In the genomic region with DNA sequence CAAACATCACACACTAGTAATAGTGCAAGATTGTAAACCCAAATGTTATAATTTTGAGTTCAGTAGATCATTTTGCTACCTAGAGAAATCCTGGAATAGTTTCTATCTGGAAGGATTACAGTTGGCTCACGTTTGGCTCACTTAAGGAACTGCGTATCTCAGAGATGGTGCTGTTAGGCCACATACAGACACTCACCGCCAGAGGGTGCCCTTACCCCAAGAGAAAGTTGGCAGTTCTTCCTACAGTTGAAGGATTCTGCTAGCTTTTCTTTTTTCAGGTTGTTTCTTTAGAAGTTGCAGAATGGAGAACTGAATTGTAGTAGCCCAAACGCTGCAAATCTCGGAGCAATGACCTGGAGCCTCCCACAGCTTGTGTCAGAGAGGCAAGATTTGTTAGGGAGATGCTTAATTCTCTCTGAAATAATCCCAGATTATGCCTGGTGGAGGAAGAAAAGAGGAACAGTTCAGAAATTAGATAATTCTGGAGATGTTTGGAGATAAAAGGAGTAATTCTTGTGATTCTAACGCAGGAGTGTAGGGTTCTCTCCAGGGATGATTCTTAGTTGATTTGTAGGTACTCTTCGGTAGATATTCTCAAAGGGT, we compare ENCODE assay signal across 8 cellular contexts.
DNase-seq lines count a peak whose midpoint lies in the region; ATAC-seq, FAIRE-seq and TF ChIP-seq lines count a peak whose summit lies in the region.

No MANE protein-coding gene starts in this region.

- in situ Hi-C loops in KBM-7 (cut with MboI; ENCODE audit: low pct_unique_long_range_greater_than_20kb, low sequenced_read_pairs), result no loop called here

- DNase-seq in EH (ENCODE audit: low read depth) (peak; percentile 69), KBM-7 (peak; percentile 76), RCC 7860 (ENCODE audit: low spot score) (peak; percentile 24), foreskin keratinocyte (peak; percentile 5 to 55), occipital lobe (lab: John Stamatoyannopoulos, UW) (peak; percentile 57), upper lobe of left lung (peak in 1 of 2 donors; percentile 69)
- DNase-seq in activated T-helper 1 cell treated with anti-CD3 and anti-CD28 coated beads, Interleukin-12 subunit alpha, Interleukin-12 subunit beta, Interleukin-2, Interleukin-4 antibody, amounts not matched to agents 30 ng/mL and 10 ng/mL and 1 ng/mL, durations not matched to agents 14 hours and 24 hours and 36 hours (ENCODE audit: low spot score), result peak; percentile 22

- no peak overlapping the region for H3K4me3 ChIP-seq in upper lobe of left lung

- H3K27ac ChIP-seq in foreskin keratinocyte (no peak overlapping the region), upper lobe of left lung (no peak overlapping the region)

- no peaks in the 10 kb centered on the region for H3K9me3 Mint-ChIP-seq in activated T-helper 1 cell treated with anti-CD3 and anti-CD28 coated beads, Interleukin-12 subunit alpha, Interleukin-12 subunit beta, Interleukin-2, Interleukin-4 antibody, amounts not matched to agents 30 ng/mL and 10 ng/mL and 1 ng/mL, durations not matched to agents 14 hours and 24 hours and 36 hours

- FAIRE-seq in RCC 7860 (lab: Jason Lieb, UNC), result no peak

- no peaks in the 10 kb centered on the region for H3K27me3 Mint-ChIP-seq in activated T-helper 1 cell treated with anti-CD3 and anti-CD28 coated beads, Interleukin-12 subunit alpha, Interleukin-12 subunit beta, Interleukin-2, Interleukin-4 antibody, amounts not matched to agents 30 ng/mL and 10 ng/mL and 1 ng/mL, durations not matched to agents 14 hours and 24 hours and 36 hours (ENCODE audit: insufficient read depth)

- H3K9me3 ChIP-seq in upper lobe of left lung, result no peaks in the 10 kb centered on the region

- TF ChIP-seq CTCF in foreskin keratinocyte (conservative IDR thresholded peaks at IDR 0.05) (peak; percentile 89), upper lobe of left lung (IDR thresholded peaks at IDR 0.05) (peak; percentile 38 to 73 (median 66))

- no peaks in the 10 kb centered on the region for H3K36me3 Mint-ChIP-seq in activated T-helper 1 cell treated with anti-CD3 and anti-CD28 coated beads, Interleukin-12 subunit alpha, Interleukin-12 subunit beta, Interleukin-2, Interleukin-4 antibody, amounts not matched to agents 30 ng/mL and 10 ng/mL and 1 ng/mL, durations not matched to agents 14 hours and 24 hours and 36 hours (ENCODE audit: low read depth)

- peaks cover 5% of the 10 kb centered on the region for H3K27me3 ChIP-seq in foreskin keratinocyte
- no peaks in the 10 kb centered on the region for H3K27me3 ChIP-seq in upper lobe of left lung

- no peak overlapping the region for H3K27ac Mint-ChIP-seq in activated T-helper 1 cell treated with anti-CD3 and anti-CD28 coated beads, Interleukin-12 subunit alpha, Interleukin-12 subunit beta, Interleukin-2, Interleukin-4 antibody, amounts not matched to agents 30 ng/mL and 10 ng/mL and 1 ng/mL, durations not matched to agents 14 hours and 24 hours and 36 hours

- no peaks in the 10 kb centered on the region for H3K36me3 ChIP-seq in upper lobe of left lung

- H3K4me1 ChIP-seq in foreskin keratinocyte (no peaks in the 10 kb centered on the region), upper lobe of left lung (no peaks in the 10 kb centered on the region)

- peak; percentile 88 for ATAC-seq in GM21723 (IDR thresholded peaks at IDR 0.05; ENCODE audit: unreplicated experiment)
- ATAC-seq in foreskin keratinocyte, result peak; percentile 80
- peak; percentile 79 to 90 for ATAC-seq in upper lobe of left lung (ENCODE audit: low FRiP score in 2 of 2)

- H3K4me3 Mint-ChIP-seq in activated T-helper 1 cell treated with anti-CD3 and anti-CD28 coated beads, Interleukin-12 subunit alpha, Interleukin-12 subunit beta, Interleukin-2, Interleukin-4 antibody, amounts not matched to agents 30 ng/mL and 10 ng/mL and 1 ng/mL, durations not matched to agents 14 hours and 24 hours and 36 hours, result no peak overlapping the region

- no peak for TF ChIP-seq EP300 in upper lobe of left lung (IDR thresholded peaks at IDR 0.05)

- no peaks in the 10 kb centered on the region for H3K4me1 Mint-ChIP-seq in activated T-helper 1 cell treated with anti-CD3 and anti-CD28 coated beads, Interleukin-12 subunit alpha, Interleukin-12 subunit beta, Interleukin-2, Interleukin-4 antibody, amounts not matched to agents 30 ng/mL and 10 ng/mL and 1 ng/mL, durations not matched to agents 14 hours and 24 hours and 36 hours (ENCODE audit: low read depth)

- no peak for TF ChIP-seq POLR2A in upper lobe of left lung (IDR thresholded peaks at IDR 0.05)

- intact Hi-C loops in activated T-helper 1 cell treated with anti-CD3 and anti-CD28 coated beads, Interleukin-12 subunit alpha, Interleukin-12 subunit beta, Interleukin-2, Interleukin-4 antibody, amounts not matched to agents 30 ng/mL and 10 ng/mL and 1 ng/mL, durations not matched to agents 14 hours and 24 hours and 36 hours (cut with micrococcal nuclease), result loop anchor here (1.0 to 10.0 kb wide), 3 partner anchors 180 to 1570 kb away; no protein-coding TSS in a partner anchor

- 20 to 23% methylated on average over 7 of the region's 7 CpGs for WGBS in upper lobe of left lung, 2 donors
